ENCODE assay signal across 8 cellular contexts in the genomic region with DNA sequence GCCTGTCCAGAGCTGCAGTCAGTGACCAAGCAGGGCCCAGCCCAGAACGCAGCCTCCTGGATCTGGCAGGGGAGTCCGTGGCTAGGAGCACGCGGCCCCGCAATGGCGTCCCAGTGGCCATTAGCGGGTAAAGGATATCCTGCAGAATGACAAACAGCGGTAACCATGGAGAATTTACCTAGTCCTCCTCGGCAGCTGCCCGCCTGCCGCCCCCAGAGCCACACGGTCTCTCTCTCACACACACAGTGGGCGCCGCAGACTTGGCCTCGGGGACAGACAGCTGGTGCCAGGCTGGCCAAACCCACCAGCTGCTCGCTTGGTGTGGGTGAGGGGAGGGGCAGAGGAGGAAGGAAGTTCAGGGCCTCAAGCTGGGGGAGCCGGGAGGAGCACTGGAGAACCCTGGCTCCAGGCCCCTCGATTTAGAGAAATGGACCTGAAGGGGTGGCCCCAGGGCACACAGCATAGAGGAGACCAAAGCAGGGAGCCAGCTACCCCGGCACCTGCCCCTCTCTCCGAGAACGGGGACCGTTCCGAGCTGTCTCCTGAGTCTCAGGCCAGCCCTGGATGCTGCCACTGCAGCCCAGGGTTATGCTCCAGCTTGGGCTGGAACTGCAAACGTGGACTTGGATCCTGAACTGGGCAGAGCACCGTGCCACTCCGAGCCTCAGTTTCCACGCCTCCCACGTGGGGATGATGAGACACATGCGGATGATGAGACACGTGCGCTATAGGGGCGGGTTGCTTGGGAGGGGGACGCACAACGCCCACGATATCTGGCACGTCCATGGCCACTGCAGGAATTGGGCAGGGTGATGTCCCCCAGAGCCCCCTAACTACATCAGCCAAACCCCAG. TPM values are rescaled to one million over a fixed set of nuclear protein-coding genes. Genes with fewer than 3 reads are reported as not detected.
A peak's percentile ranks its signal among the peaks of the same experiment; 100 is the strongest.
DNase-seq lines count a peak whose midpoint lies in the region; ATAC-seq, FAIRE-seq and TF ChIP-seq lines count a peak whose summit lies in the region.

No MANE protein-coding gene starts in this region.

- H3K9ac ChIP-seq in GM12878 (ENCODE audit: control insufficient read depth, insufficient read depth, low read length): peak overlapping the region; percentile 42; the same call in 1 of the 2 replicates
- H3K9ac ChIP-seq in mucosa of stomach (ENCODE audit: low read length): peak overlapping the region; percentile 5

- TF ChIP-seq CTCF in GM12878 (IDR thresholded peaks at IDR 0.05 in 2 of 3, conservative IDR thresholded peaks at IDR 0.05 in 1 of 3; ENCODE audit: control insufficient read depth in 2 of 3, extremely low read depth in 1 of 3, insufficient read depth in 1 of 3, low read depth in 3 of 3, low read length in 3 of 3) (no peak), uterus (IDR thresholded peaks at IDR 0.05) (no peak)

- peak overlapping the region; percentile 84 for H3K4me2 ChIP-seq in GM12878 (ENCODE audit: control insufficient read depth, insufficient read depth)

- CTCF ChIA-PET in GM12878 (lab: Yijun Ruan, JAX): interaction anchor here (0.5 to 2.1 kb wide), 3 partner anchors 16 to 313 kb away, joined by 4 to 8 read pairs (median 5); no protein-coding TSS in a partner anchor

- RAD21 ChIA-PET in GM12878 (lab: Charles Lee; ENCODE audit: unreplicated experiment): interaction anchor here (0.5 kb wide), 1 partner anchor 164 kb away, joined by 5 read pairs; no protein-coding TSS in a partner anchor

- TF ChIP-seq RAD21 in GM12878 (IDR thresholded peaks at IDR 0.05; ENCODE audit: insufficient read depth, low read depth, low read length): no peak

- POLR2A ChIA-PET in GM12878 (lab: Charles Lee): interaction anchor here (0.5 to 1.3 kb wide), 2 partner anchors 36 to 192 kb away, joined by 3 to 5 read pairs; no protein-coding TSS in a partner anchor

- no peak overlapping the region for H3K4me3 ChIP-seq in GM12878
- no peak overlapping the region for H3K4me3 ChIP-seq in mucosa of stomach (ENCODE audit: low read length)
- H3K4me3 ChIP-seq in uterus: no peak overlapping the region

- SMC1A ChIA-PET in GM12878 (lab: Charles Lee; ENCODE audit: uncharacterized antibody, unreplicated experiment): no interaction called here

- H3K27me3 ChIP-seq in GM12878 (replicated peaks in 1 of 2; ENCODE audit: control insufficient read depth in 2 of 2, insufficient read depth in 2 of 2, low read length in 1 of 2) (no peaks in the 10 kb centered on the region), mucosa of stomach (ENCODE audit: control insufficient read depth, insufficient read depth, low read length) (no peaks in the 10 kb centered on the region), uterus (no peaks in the 10 kb centered on the region)

- H3K27ac ChIP-seq in GM12878 (ENCODE audit: control insufficient read depth, insufficient read depth) (no peak overlapping the region; the same call in 1 of the 2 replicates), uterus (peak overlapping the region; percentile 28 to 92)

- no peak for FAIRE-seq in GM12878 (lab: Jason Lieb, UNC)

- no peaks in the 10 kb centered on the region for H4K20me1 ChIP-seq in GM12878 (ENCODE audit: control insufficient read depth, insufficient read depth)

- peak; percentile 87 for DNase-seq in COLO668 (lab: John Stamatoyannopoulos, UW; ENCODE audit: unreplicated experiment)
- DNase-seq in NCI-H1105 (lab: John Stamatoyannopoulos, UW): peak; percentile 91
- no peak for DNase-seq in GM12878 (ENCODE audit: low read depth, low spot score)
- DNase-seq in uterus: no peak
- DNase-seq in erythroblast (lab: John Stamatoyannopoulos, UW): no peak

- intact Hi-C loops in GM12878 (cut with micrococcal nuclease; ENCODE audit: unreplicated experiment): no loop called here
- intact Hi-C loops in uterus (cut with DNase I; ENCODE audit: low total_unique reads): no loop called here

- BruUV-seq in GM12878 (replicated peaks; lab: Mats Ljungman, UMichigan): no TSS peak

- no peak for ATAC-seq in GM12878
- ATAC-seq in HG02852 (IDR thresholded peaks at IDR 0.05; ENCODE audit: unreplicated experiment): no peak
- no peak for ATAC-seq in HG03432 (IDR thresholded peaks at IDR 0.05; ENCODE audit: unreplicated experiment)

- WGBS in GM12878 (ENCODE audit: insufficient coverage, insufficient replicate concordance, low lambda C conversion rate, missing lambda C conversion rate): 69% methylated on average over 36 of the region's 36 CpGs

- peaks cover 17% of the 10 kb centered on the region for H3K4me1 ChIP-seq in GM12878 (ENCODE audit: control insufficient read depth, insufficient read depth, low read length)
- peaks cover 25% of the 10 kb centered on the region for H3K4me1 ChIP-seq in mucosa of stomach (ENCODE audit: control insufficient read depth, insufficient read depth, low read length)
- H3K4me1 ChIP-seq in uterus: peaks cover 0 to 8% of the 10 kb centered on the region in 2 donors

- no peaks in the 10 kb centered on the region; a peak in 2 of 4 replicates for H3K36me3 ChIP-seq in GM12878 (ENCODE audit: control insufficient read depth in 2 of 2, insufficient read depth in 2 of 2, low read length in 1 of 2)
- H3K36me3 ChIP-seq in mucosa of stomach (ENCODE audit: control insufficient read depth, insufficient read depth, low read length): no peaks in the 10 kb centered on the region
- H3K36me3 ChIP-seq in uterus: no peaks in the 10 kb centered on the region

- H3K9me3 ChIP-seq in GM12878 (replicated peaks; ENCODE audit: control insufficient read depth, insufficient read depth, low read length) (no peaks in the 10 kb centered on the region), mucosa of stomach (ENCODE audit: control insufficient read depth, low read length) (no peaks in the 10 kb centered on the region), uterus (no peaks in the 10 kb centered on the region)

- TF ChIP-seq EP300 in GM12878 (IDR thresholded peaks at IDR 0.05; ENCODE audit: borderline replicate concordance in 1 of 2, control insufficient read depth in 1 of 2, low read depth in 2 of 2, low read length in 2 of 2): no peak

- in situ Hi-C loops in GM12878 (cut with MboI): loop anchor here (5.0 kb wide), 1 partner anchor 314 kb away; the partner anchor contains the start of gene TMED2

- H3K79me2 ChIP-seq in GM12878 (ENCODE audit: control insufficient read depth, insufficient read depth, low read length): peaks cover 27% of the 10 kb centered on the region

- H2AFZ ChIP-seq in GM12878 (ENCODE audit: control insufficient read depth, low read depth, low read length): peak overlapping the region; percentile 64

- TF ChIP-seq POLR2A in GM12878 (IDR thresholded peaks at IDR 0.05; ENCODE audit: low read depth, low read length): peak; percentile 36; the same call in 1 of the 2 replicates
- TF ChIP-seq POLR2A in uterus (IDR thresholded peaks at IDR 0.05): no peak
- TF ChIP-seq POLR2A in erythroblast (IDR thresholded peaks at IDR 0.05; ENCODE audit: low read length): no peak

RNA-seq across cellular contexts. Expression of gene CDK2AP1, which starts 3.4 kb away (rescaled TPM):
- 8.6 and 9.0 TPM in 2 replicates for total RNA-seq in GM12878 (2013; cell fraction: nucleolus; rRNA removed)
- total RNA-seq in GM12878 (2014; rRNA removed) (79.6 and 95.3 TPM in 2 replicates), GM12878 (2014; rRNA removed; fragmentation: Illumina TruSeq; extraction: Trizol) (59.8 and 67.5 TPM in 2 replicates), GM12878 (2021) (62.9 and 63.6 TPM in 2 replicates), uterus (100 to 1,000 TPM in 2 of 4 donors, 10 to 100 TPM in 2; 54.3 to 120 (median 89.9) TPM)
- polyA plus RNA-seq in GM12878 (2011; ENCODE audit: low read depth): 27.6 TPM
- polyA plus RNA-seq in GM12878 (2011; rRNA removed) (86.1 and 108 TPM in 2 replicates), GM12878 (2014; fragmentation: Illumina TruSeq; extraction: Trizol) (108 and 120 TPM in 2 replicates), GM12878 (2014; fragmentation: Nextera tagmentation; extraction: Ambion mirVana) (10 to 100 TPM; 42.4 to 54.7 TPM), GM12878 (2014; rRNA removed) (66.9 and 74.3 TPM in 2 replicates), GM12878 (2016; fragmentation: Nextera tagmentation; extraction: Ambion mirVana) (10 to 100 TPM; 22.0 to 24.6 TPM)
- polyA plus RNA-seq in GM12878 (2011; cell fraction: cytosol; rRNA removed): 35.8 and 36.9 TPM in 2 replicates
- 19.8 and 21.6 TPM in 2 replicates for polyA plus RNA-seq in GM12878 (2011; cell fraction: nucleus; rRNA removed)
- 35.6 and 37.0 TPM in 2 replicates for polyA plus RNA-seq in GM12878 (2012)
- polyA minus RNA-seq in GM12878 (2011; rRNA and poly(A)+ RNA removed): 20.1 and 20.9 TPM in 2 replicates
- 10.7 and 13.2 TPM in 2 replicates for polyA minus RNA-seq in GM12878 (2011; cell fraction: cytosol; rRNA and poly(A)+ RNA removed)
- polyA minus RNA-seq in GM12878 (2011; cell fraction: nucleus; rRNA and poly(A)+ RNA removed): 4.4 and 5.5 TPM in 2 replicates

RNA-seq across cellular contexts. Expression of gene MTRFR, which starts 35.0 kb away (rescaled TPM):
- 42.3 and 54.2 TPM in 2 replicates for total RNA-seq in GM12878 (2013; cell fraction: nucleolus; rRNA removed)
- total RNA-seq in GM12878 (2014; rRNA removed) (17.5 and 24.1 TPM in 2 replicates), GM12878 (2014; rRNA removed; fragmentation: Illumina TruSeq; extraction: Trizol) (30.7 and 31.1 TPM in 2 replicates), GM12878 (2021) (14.9 and 15.6 TPM in 2 replicates), uterus (10 to 100 TPM in 2 of 4 donors, 1 to 10 TPM in 1, under 1 TPM in 1; 0.51 to 18.9 (median 8.3) TPM)
- 6.1 TPM for polyA plus RNA-seq in GM12878 (2011; ENCODE audit: low read depth)
- polyA plus RNA-seq in GM12878 (2011; rRNA removed) (9.7 and 12.2 TPM in 2 replicates), GM12878 (2014; fragmentation: Illumina TruSeq; extraction: Trizol) (24.5 and 27.8 TPM in 2 replicates), GM12878 (2014; fragmentation: Nextera tagmentation; extraction: Ambion mirVana) (10 to 100 TPM; 30.8 to 33.4 TPM), GM12878 (2014; rRNA removed) (21.0 and 25.0 TPM in 2 replicates), GM12878 (2016; fragmentation: Nextera tagmentation; extraction: Ambion mirVana) (10 to 100 TPM; 25.2 to 25.5 TPM)
- polyA plus RNA-seq in GM12878 (2011; cell fraction: cytosol; rRNA removed): 18.9 and 21.0 TPM in 2 replicates
- polyA plus RNA-seq in GM12878 (2011; cell fraction: nucleus; rRNA removed): 6.0 and 6.6 TPM in 2 replicates
- 11.5 and 16.0 TPM in 2 replicates for polyA plus RNA-seq in GM12878 (2012)
- polyA minus RNA-seq in GM12878 (2011; rRNA and poly(A)+ RNA removed): 16.4 and 27.2 TPM in 2 replicates
- polyA minus RNA-seq in GM12878 (2011; cell fraction: cytosol; rRNA and poly(A)+ RNA removed): 9.9 and 11.5 TPM in 2 replicates
- polyA minus RNA-seq in GM12878 (2011; cell fraction: nucleus; rRNA and poly(A)+ RNA removed): 12.7 and 28.5 TPM in 2 replicates

RNA-seq across cellular contexts. Expression of gene MPHOSPH9, which starts 35.3 kb away (rescaled TPM):
- 267 and 281 TPM in 2 replicates for total RNA-seq in GM12878 (2013; cell fraction: nucleolus; rRNA removed)
- 53.5 and 66.9 TPM in 2 replicates for total RNA-seq in GM12878 (2014; rRNA removed)
- total RNA-seq in GM12878 (2014; rRNA removed; fragmentation: Illumina TruSeq; extraction: Trizol): 72.2 and 80.2 TPM in 2 replicates
- 41.9 and 45.2 TPM in 2 replicates for total RNA-seq in GM12878 (2021)
- polyA plus RNA-seq in GM12878 (2011; ENCODE audit: low read depth): 13.0 TPM
- 45.3 and 67.6 TPM in 2 replicates for polyA plus RNA-seq in GM12878 (2011; rRNA removed)
- polyA plus RNA-seq in GM12878 (2011; cell fraction: cytosol; rRNA removed): 12.3 and 12.7 TPM in 2 replicates
- polyA plus RNA-seq in GM12878 (2011; cell fraction: nucleus; rRNA removed): 42.7 and 44.0 TPM in 2 replicates
- 18.1 and 20.8 TPM in 2 replicates for polyA plus RNA-seq in GM12878 (2012)
- 46.2 and 55.8 TPM in 2 replicates for polyA plus RNA-seq in GM12878 (2014; fragmentation: Illumina TruSeq; extraction: Trizol)
- polyA plus RNA-seq in GM12878 (2014; fragmentation: Nextera tagmentation; extraction: Ambion mirVana): 10 to 100 TPM; 11.5 to 13.3 TPM
- polyA plus RNA-seq in GM12878 (2014; rRNA removed): 35.9 and 44.8 TPM in 2 replicates
- 10 to 100 TPM; 51.2 to 58.1 TPM for polyA plus RNA-seq in GM12878 (2016; fragmentation: Nextera tagmentation; extraction: Ambion mirVana)
- 34.7 and 51.7 TPM in 2 replicates for polyA minus RNA-seq in GM12878 (2011; rRNA and poly(A)+ RNA removed)
- polyA minus RNA-seq in GM12878 (2011; cell fraction: cytosol; rRNA and poly(A)+ RNA removed): 17.0 and 30.4 TPM in 2 replicates
- polyA minus RNA-seq in GM12878 (2011; cell fraction: nucleus; rRNA and poly(A)+ RNA removed): 42.7 and 62.7 TPM in 2 replicates
- total RNA-seq in uterus: 100 to 1,000 TPM in 2 of 4 donors, 10 to 100 TPM in 2; 21.3 to 124 (median 75.1) TPM

Comparison
In these comparisons a context has a peak if more than half of its experiments do, and no peak if none do; other contexts are left out.
1. DNase-seq: peak in COLO668 (single experiment) and NCI-H1105 (single experiment); none in GM12878 (single experiment), uterus (0 of 2) and erythroblast (0 of 2).